1 cellular context compared by ENCODE assay signal in the genomic region with DNA sequence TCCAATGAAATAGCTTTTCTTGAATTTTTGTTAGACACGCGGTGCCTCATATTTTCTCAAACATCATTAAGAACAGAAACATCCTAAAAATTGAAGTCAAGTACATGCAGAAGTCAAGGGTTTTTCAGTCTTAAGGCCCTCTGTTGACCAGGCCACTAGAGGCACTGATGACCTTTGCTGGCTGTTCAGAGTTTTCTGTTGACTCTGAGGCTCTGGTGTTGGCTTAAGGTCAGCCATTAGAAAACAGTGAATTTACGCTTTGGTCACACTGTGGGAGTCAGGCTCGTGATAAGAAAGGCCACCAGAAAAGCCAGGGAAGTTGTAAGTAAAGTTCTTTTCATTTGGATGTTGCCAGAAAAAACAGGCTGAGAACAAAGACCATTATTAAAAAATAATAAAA.
TF ChIP-seq lines count a peak whose summit lies in the region.

No MANE protein-coding gene starts in this region.

TF ChIP-seq in HepG2, 621 proteins besides CTCF, POLR2A, EP300 and RAD21 (continued from another document):
- 0 out of 2 replicates have a peak, but pooled peaks have one; percentile 14 for TF ChIP-seq RFXAP (CRISPR knock-in tag; IDR thresholded peaks at IDR 0.05; ENCODE audit: borderline replicate concordance)
- TF ChIP-seq DPF2 (CRISPR knock-in tag; IDR thresholded peaks at IDR 0.05; ENCODE audit: borderline replicate concordance, low read depth), result 0 out of 2 replicates have a peak, but pooled peaks have one; percentile 25
- TF ChIP-seq, protein P1, sequence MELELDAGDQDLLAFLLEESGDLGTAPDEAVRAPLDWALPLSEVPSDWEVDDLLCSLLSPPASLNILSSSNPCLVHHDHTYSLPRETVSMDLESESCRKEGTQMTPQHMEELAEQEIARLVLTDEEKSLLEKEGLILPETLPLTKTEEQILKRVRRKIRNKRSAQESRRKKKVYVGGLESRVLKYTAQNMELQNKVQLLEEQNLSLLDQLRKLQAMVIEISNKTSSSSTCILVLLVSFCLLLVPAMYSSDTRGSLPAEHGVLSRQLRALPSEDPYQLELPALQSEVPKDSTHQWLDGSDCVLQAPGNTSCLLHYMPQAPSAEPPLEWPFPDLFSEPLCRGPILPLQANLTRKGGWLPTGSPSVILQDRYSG (CRISPR knock-in tag; IDR thresholded peaks at IDR 0.05), result no peak
- no peak for TF ChIP-seq ZNF567 (CRISPR knock-in tag; IDR thresholded peaks at IDR 0.05; ENCODE audit: borderline replicate concordance)
- TF ChIP-seq, protein P2, sequence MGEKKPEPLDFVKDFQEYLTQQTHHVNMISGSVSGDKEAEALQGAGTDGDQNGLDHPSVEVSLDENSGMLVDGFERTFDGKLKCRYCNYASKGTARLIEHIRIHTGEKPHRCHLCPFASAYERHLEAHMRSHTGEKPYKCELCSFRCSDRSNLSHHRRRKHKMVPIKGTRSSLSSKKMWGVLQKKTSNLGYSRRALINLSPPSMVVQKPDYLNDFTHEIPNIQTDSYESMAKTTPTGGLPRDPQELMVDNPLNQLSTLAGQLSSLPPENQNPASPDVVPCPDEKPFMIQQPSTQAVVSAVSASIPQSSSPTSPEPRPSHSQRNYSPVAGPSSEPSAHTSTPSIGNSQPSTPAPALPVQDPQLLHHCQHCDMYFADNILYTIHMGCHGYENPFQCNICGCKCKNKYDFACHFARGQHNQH (CRISPR knock-in tag; IDR thresholded peaks at IDR 0.05), result peak; percentile 38; the same call in 1 of the 2 replicates
- TF ChIP-seq, protein P3, sequence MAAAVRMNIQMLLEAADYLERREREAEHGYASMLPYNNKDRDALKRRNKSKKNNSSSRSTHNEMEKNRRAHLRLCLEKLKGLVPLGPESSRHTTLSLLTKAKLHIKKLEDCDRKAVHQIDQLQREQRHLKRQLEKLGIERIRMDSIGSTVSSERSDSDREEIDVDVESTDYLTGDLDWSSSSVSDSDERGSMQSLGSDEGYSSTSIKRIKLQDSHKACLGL (CRISPR knock-in tag; IDR thresholded peaks at IDR 0.05), result no peak
- peak; percentile 97 for TF ChIP-seq ZMYM4 (CRISPR knock-in tag; IDR thresholded peaks at IDR 0.05)
- no peak for TF ChIP-seq CHCHD3 (CRISPR knock-in tag; IDR thresholded peaks at IDR 0.05)
- TF ChIP-seq MEIS1 (CRISPR knock-in tag; IDR thresholded peaks at IDR 0.05; ENCODE audit: borderline replicate concordance), result 0 out of 2 replicates have a peak, but pooled peaks have one; percentile 48
- no peak for TF ChIP-seq ZNF761 (CRISPR knock-in tag; conservative IDR thresholded peaks at IDR 0.05)
- TF ChIP-seq CBX5 (CRISPR knock-in tag; IDR thresholded peaks at IDR 0.05; ENCODE audit: borderline replicate concordance), result peak; percentile 20; the same call in 1 of the 2 replicates
- TF ChIP-seq, protein P4, sequence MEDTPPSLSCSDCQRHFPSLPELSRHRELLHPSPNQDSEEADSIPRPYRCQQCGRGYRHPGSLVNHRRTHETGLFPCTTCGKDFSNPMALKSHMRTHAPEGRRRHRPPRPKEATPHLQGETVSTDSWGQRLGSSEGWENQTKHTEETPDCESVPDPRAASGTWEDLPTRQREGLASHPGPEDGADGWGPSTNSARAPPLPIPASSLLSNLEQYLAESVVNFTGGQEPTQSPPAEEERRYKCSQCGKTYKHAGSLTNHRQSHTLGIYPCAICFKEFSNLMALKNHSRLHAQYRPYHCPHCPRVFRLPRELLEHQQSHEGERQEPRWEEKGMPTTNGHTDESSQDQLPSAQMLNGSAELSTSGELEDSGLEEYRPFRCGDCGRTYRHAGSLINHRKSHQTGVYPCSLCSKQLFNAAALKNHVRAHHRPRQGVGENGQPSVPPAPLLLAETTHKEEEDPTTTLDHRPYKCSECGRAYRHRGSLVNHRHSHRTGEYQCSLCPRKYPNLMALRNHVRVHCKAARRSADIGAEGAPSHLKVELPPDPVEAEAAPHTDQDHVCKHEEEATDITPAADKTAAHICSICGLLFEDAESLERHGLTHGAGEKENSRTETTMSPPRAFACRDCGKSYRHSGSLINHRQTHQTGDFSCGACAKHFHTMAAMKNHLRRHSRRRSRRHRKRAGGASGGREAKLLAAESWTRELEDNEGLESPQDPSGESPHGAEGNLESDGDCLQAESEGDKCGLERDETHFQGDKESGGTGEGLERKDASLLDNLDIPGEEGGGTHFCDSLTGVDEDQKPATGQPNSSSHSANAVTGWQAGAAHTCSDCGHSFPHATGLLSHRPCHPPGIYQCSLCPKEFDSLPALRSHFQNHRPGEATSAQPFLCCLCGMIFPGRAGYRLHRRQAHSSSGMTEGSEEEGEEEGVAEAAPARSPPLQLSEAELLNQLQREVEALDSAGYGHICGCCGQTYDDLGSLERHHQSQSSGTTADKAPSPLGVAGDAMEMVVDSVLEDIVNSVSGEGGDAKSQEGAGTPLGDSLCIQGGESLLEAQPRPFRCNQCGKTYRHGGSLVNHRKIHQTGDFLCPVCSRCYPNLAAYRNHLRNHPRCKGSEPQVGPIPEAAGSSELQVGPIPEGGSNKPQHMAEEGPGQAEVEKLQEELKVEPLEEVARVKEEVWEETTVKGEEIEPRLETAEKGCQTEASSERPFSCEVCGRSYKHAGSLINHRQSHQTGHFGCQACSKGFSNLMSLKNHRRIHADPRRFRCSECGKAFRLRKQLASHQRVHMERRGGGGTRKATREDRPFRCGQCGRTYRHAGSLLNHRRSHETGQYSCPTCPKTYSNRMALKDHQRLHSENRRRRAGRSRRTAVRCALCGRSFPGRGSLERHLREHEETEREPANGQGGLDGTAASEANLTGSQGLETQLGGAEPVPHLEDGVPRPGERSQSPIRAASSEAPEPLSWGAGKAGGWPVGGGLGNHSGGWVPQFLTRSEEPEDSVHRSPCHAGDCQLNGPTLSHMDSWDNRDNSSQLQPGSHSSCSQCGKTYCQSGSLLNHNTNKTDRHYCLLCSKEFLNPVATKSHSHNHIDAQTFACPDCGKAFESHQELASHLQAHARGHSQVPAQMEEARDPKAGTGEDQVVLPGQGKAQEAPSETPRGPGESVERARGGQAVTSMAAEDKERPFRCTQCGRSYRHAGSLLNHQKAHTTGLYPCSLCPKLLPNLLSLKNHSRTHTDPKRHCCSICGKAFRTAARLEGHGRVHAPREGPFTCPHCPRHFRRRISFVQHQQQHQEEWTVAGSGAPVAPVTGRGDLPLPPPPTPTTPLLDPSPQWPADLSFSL (CRISPR knock-in tag; IDR thresholded peaks at IDR 0.05), result no peak
- TF ChIP-seq THYN1 (CRISPR knock-in tag; IDR thresholded peaks at IDR 0.05; ENCODE audit: borderline replicate concordance, low read depth), result no peak
- TF ChIP-seq, protein P5, sequence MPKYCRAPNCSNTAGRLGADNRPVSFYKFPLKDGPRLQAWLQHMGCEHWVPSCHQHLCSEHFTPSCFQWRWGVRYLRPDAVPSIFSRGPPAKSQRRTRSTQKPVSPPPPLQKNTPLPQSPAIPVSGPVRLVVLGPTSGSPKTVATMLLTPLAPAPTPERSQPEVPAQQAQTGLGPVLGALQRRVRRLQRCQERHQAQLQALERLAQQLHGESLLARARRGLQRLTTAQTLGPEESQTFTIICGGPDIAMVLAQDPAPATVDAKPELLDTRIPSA (CRISPR knock-in tag; IDR thresholded peaks at IDR 0.05; ENCODE audit: borderline replicate concordance), result no peak
- TF ChIP-seq CREM (IDR thresholded peaks at IDR 0.05), result peak; percentile 27; the same call in 1 of the 2 replicates
- no peak for TF ChIP-seq CREM (CRISPR knock-in tag; IDR thresholded peaks at IDR 0.05)
- TF ChIP-seq MLLT10 (CRISPR knock-in tag; IDR thresholded peaks at IDR 0.05), result no peak
- TF ChIP-seq NAIF1 (CRISPR knock-in tag; IDR thresholded peaks at IDR 0.05; ENCODE audit: borderline replicate concordance), result no peak
- TF ChIP-seq, protein P6, sequence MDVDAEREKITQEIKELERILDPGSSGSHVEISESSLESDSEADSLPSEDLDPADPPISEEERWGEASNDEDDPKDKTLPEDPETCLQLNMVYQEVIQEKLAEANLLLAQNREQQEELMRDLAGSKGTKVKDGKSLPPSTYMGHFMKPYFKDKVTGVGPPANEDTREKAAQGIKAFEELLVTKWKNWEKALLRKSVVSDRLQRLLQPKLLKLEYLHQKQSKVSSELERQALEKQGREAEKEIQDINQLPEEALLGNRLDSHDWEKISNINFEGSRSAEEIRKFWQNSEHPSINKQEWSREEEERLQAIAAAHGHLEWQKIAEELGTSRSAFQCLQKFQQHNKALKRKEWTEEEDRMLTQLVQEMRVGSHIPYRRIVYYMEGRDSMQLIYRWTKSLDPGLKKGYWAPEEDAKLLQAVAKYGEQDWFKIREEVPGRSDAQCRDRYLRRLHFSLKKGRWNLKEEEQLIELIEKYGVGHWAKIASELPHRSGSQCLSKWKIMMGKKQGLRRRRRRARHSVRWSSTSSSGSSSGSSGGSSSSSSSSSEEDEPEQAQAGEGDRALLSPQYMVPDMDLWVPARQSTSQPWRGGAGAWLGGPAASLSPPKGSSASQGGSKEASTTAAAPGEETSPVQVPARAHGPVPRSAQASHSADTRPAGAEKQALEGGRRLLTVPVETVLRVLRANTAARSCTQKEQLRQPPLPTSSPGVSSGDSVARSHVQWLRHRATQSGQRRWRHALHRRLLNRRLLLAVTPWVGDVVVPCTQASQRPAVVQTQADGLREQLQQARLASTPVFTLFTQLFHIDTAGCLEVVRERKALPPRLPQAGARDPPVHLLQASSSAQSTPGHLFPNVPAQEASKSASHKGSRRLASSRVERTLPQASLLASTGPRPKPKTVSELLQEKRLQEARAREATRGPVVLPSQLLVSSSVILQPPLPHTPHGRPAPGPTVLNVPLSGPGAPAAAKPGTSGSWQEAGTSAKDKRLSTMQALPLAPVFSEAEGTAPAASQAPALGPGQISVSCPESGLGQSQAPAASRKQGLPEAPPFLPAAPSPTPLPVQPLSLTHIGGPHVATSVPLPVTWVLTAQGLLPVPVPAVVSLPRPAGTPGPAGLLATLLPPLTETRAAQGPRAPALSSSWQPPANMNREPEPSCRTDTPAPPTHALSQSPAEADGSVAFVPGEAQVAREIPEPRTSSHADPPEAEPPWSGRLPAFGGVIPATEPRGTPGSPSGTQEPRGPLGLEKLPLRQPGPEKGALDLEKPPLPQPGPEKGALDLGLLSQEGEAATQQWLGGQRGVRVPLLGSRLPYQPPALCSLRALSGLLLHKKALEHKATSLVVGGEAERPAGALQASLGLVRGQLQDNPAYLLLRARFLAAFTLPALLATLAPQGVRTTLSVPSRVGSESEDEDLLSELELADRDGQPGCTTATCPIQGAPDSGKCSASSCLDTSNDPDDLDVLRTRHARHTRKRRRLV (CRISPR knock-in tag; IDR thresholded peaks at IDR 0.05), result no peak
- TF ChIP-seq, protein P7, sequence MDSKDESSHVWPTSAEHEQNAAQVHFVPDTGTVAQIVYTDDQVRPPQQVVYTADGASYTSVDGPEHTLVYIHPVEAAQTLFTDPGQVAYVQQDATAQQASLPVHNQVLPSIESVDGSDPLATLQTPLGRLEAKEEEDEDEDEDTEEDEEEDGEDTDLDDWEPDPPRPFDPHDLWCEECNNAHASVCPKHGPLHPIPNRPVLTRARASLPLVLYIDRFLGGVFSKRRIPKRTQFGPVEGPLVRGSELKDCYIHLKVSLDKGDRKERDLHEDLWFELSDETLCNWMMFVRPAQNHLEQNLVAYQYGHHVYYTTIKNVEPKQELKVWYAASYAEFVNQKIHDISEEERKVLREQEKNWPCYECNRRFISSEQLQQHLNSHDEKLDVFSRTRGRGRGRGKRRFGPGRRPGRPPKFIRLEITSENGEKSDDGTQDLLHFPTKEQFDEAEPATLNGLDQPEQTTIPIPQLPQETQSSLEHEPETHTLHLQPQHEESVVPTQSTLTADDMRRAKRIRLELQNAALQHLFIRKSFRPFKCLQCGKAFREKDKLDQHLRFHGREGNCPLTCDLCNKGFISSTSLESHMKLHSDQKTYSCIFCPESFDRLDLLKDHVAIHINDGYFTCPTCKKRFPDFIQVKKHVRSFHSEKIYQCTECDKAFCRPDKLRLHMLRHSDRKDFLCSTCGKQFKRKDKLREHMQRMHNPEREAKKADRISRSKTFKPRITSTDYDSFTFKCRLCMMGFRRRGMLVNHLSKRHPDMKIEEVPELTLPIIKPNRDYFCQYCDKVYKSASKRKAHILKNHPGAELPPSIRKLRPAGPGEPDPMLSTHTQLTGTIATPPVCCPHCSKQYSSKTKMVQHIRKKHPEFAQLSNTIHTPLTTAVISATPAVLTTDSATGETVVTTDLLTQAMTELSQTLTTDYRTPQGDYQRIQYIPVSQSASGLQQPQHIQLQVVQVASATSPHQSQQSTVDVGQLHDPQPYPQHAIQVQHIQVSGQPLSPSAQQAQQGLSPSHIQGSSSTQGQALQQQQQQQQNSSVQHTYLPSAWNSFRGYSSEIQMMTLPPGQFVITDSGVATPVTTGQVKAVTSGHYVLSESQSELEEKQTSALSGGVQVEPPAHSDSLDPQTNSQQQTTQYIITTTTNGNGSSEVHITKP (CRISPR knock-in tag; IDR thresholded peaks at IDR 0.05; ENCODE audit: low read depth), result no peak
- TF ChIP-seq HNRNPLL (IDR thresholded peaks at IDR 0.05; ENCODE audit: low read depth, low read length, poor library complexity, severe bottlenecking), result no peak
- TF ChIP-seq TBX2 (CRISPR knock-in tag; IDR thresholded peaks at IDR 0.05; ENCODE audit: borderline replicate concordance), result peak; percentile 90
- TF ChIP-seq ZNF644 (CRISPR knock-in tag; IDR thresholded peaks at IDR 0.05; ENCODE audit: low read depth), result peak; percentile 96
- TF ChIP-seq, protein P8, sequence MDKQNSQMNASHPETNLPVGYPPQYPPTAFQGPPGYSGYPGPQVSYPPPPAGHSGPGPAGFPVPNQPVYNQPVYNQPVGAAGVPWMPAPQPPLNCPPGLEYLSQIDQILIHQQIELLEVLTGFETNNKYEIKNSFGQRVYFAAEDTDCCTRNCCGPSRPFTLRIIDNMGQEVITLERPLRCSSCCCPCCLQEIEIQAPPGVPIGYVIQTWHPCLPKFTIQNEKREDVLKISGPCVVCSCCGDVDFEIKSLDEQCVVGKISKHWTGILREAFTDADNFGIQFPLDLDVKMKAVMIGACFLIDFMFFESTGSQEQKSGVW (CRISPR knock-in tag; IDR thresholded peaks at IDR 0.05; ENCODE audit: borderline replicate concordance), result no peak
- no peak for TF ChIP-seq ZEB1 (IDR thresholded peaks at IDR 0.05; ENCODE audit: insufficient replicate concordance, low read depth)
- TF ChIP-seq ZNF124 (CRISPR knock-in tag; IDR thresholded peaks at IDR 0.05), result no peak
- TF ChIP-seq ZNF747 (CRISPR knock-in tag; IDR thresholded peaks at IDR 0.05; ENCODE audit: borderline replicate concordance), result no peak
- TF ChIP-seq ATRX (CRISPR knock-in tag; IDR thresholded peaks at IDR 0.05; ENCODE audit: borderline replicate concordance), result no peak
- peak; percentile 57; the same call in 1 of the 2 replicates for TF ChIP-seq FOXJ3 (CRISPR knock-in tag; IDR thresholded peaks at IDR 0.05; ENCODE audit: borderline replicate concordance)
